ENCODE assay signal across 8 cellular contexts in genomic region chr11:67401495-67402191, GRCh38. TPM values are rescaled to one million over a fixed set of nuclear protein-coding genes. Genes with fewer than 3 reads are reported as not detected.
DNase-seq lines count a peak whose midpoint lies in the region; TF ChIP-seq lines count a peak whose summit lies in the region.

PPP1CA (minus strand) TSS chr11:67401858; CDS start chr11:67401782, 76 bp downstream.

- TF ChIP-seq CTCF in Loucy (conservative IDR thresholded peaks at IDR 0.05; ENCODE audit: low read length) (peak; percentile 19), fibroblast of the aortic adventitia (IDR thresholded peaks at IDR 0.05; ENCODE audit: insufficient read depth, low read length) (peak; percentile 22), nephron progenitor cell (IDR thresholded peaks at IDR 0.05) (peak; percentile 23)

- peaks cover 4% of the 10 kb centered on the region for H3K36me3 Mint-ChIP-seq in nephron progenitor cell (ENCODE audit: low read depth)
- H3K36me3 Mint-ChIP-seq in stimulated activated naive CD8-positive, alpha-beta T cell treated with anti-CD3 and anti-CD28 coated beads, Interleukin-15, Interleukin-2, amounts not matched to agents 100 ng/mL and 50 ng/mL, for 24 hours (ENCODE audit: low read depth): peaks cover 32% of the 10 kb centered on the region

- peak within 1 kb of the TSS; percentile 99 for H3K9ac ChIP-seq in Loucy (ENCODE audit: low read depth, low read length, poor library complexity, severe bottlenecking)

- no peaks in the 10 kb centered on the region for H3K9me2 ChIP-seq in Loucy (replicated peaks; ENCODE audit: low read depth, low read length)

- peaks cover 6% of the 10 kb centered on the region; the same call in 1 of the 2 replicates for H3F3A ChIP-seq in Loucy (ENCODE audit: low read depth)

- peak within 1 kb of the TSS; percentile 85 for H3K4me3 Mint-ChIP-seq in nephron progenitor cell
- H3K4me3 Mint-ChIP-seq in stimulated activated naive CD8-positive, alpha-beta T cell treated with anti-CD3 and anti-CD28 coated beads, Interleukin-15, Interleukin-2, amounts not matched to agents 100 ng/mL and 50 ng/mL, for 24 hours: peak within 1 kb of the TSS; percentile 90

- H3K4me2 ChIP-seq in Loucy (ENCODE audit: low read depth, low read length, poor library complexity, severe bottlenecking): peak within 1 kb of the TSS; percentile 99

- no peak within 1 kb of the TSS for H2AFZ ChIP-seq in Loucy (ENCODE audit: low read length)

- peaks cover 49% of the 10 kb centered on the region for H4K20me1 ChIP-seq in Loucy (ENCODE audit: insufficient read depth, low read length, poor library complexity, severe bottlenecking)

- H3K27me3 ChIP-seq in Loucy (ENCODE audit: insufficient read depth, low read length, poor library complexity, severe bottlenecking): no peaks in the 10 kb centered on the region

- H3K27me3 Mint-ChIP-seq in nephron progenitor cell (ENCODE audit: low read depth, poor library complexity): no peaks in the 10 kb centered on the region
- H3K27me3 Mint-ChIP-seq in stimulated activated naive CD8-positive, alpha-beta T cell treated with anti-CD3 and anti-CD28 coated beads, Interleukin-15, Interleukin-2, amounts not matched to agents 100 ng/mL and 50 ng/mL, for 24 hours: no peaks in the 10 kb centered on the region

- peaks cover 92% of the 10 kb centered on the region for H3K79me2 ChIP-seq in Loucy (ENCODE audit: insufficient read depth, low read length)

- DNase-seq in EL (peak; percentile 91), GOT3 (lab: John Stamatoyannopoulos, UW) (peak; percentile 79), SHP77 treated with DMSO at 0.1 percent for 48 hours (lab: John Stamatoyannopoulos, UW) (peak; percentile 86), fibroblast of the aortic adventitia (ENCODE audit: low read depth) (peak; percentile 82), nephron progenitor cell (peak; percentile 94)
- peak; percentile 87 for DNase-seq in activated effector memory CD4-positive, alpha-beta T cell treated with Interleukin-2 at 50 U/mL for 16 hours

- H3K4me1 Mint-ChIP-seq in nephron progenitor cell: peaks cover 44% of the 10 kb centered on the region
- H3K4me1 Mint-ChIP-seq in stimulated activated naive CD8-positive, alpha-beta T cell treated with anti-CD3 and anti-CD28 coated beads, Interleukin-15, Interleukin-2, amounts not matched to agents 100 ng/mL and 50 ng/mL, for 24 hours (ENCODE audit: low read depth): peaks cover 75% of the 10 kb centered on the region

- H3K9me3 Mint-ChIP-seq in nephron progenitor cell: no peaks in the 10 kb centered on the region
- no peaks in the 10 kb centered on the region for H3K9me3 Mint-ChIP-seq in stimulated activated naive CD8-positive, alpha-beta T cell treated with anti-CD3 and anti-CD28 coated beads, Interleukin-15, Interleukin-2, amounts not matched to agents 100 ng/mL and 50 ng/mL, for 24 hours

- peaks cover 22% of the 10 kb centered on the region; the same call in 1 of the 2 replicates for H3K36me3 ChIP-seq in Loucy (ENCODE audit: insufficient read depth, low read length)

- H3K9me3 ChIP-seq in Loucy (ENCODE audit: insufficient read depth, low read depth, low read length): no peaks in the 10 kb centered on the region

- H3K4me3 ChIP-seq in Loucy (ENCODE audit: low read length, poor library complexity, severe bottlenecking) (peak within 1 kb of the TSS; percentile 89), fibroblast of the aortic adventitia (ENCODE audit: low read depth, low read length) (peak within 1 kb of the TSS; percentile 87)

- no peak within 1 kb of the TSS for H3K27ac Mint-ChIP-seq in nephron progenitor cell
- peak within 1 kb of the TSS; percentile 97 for H3K27ac Mint-ChIP-seq in stimulated activated naive CD8-positive, alpha-beta T cell treated with anti-CD3 and anti-CD28 coated beads, Interleukin-15, Interleukin-2, amounts not matched to agents 100 ng/mL and 50 ng/mL, for 24 hours

- H3K4me1 ChIP-seq in Loucy (ENCODE audit: insufficient read depth, low read length, poor library complexity, severe bottlenecking): peaks cover 78% of the 10 kb centered on the region

RNA-seq across cellular contexts. Expression of gene PPP1CA, which starts in this region (rescaled TPM):
- 97.6 and 129 TPM in 2 replicates for total RNA-seq in fibroblast of the aortic adventitia (ENCODE audit: low replicate concordance)

Comparison
In these comparisons a context has a peak if more than half of its experiments do, and no peak if none do; other contexts are left out.
1. Peak in every context shown above with its lines: DNase-seq and H3K4me3 ChIP-seq.